In the genomic region with DNA sequence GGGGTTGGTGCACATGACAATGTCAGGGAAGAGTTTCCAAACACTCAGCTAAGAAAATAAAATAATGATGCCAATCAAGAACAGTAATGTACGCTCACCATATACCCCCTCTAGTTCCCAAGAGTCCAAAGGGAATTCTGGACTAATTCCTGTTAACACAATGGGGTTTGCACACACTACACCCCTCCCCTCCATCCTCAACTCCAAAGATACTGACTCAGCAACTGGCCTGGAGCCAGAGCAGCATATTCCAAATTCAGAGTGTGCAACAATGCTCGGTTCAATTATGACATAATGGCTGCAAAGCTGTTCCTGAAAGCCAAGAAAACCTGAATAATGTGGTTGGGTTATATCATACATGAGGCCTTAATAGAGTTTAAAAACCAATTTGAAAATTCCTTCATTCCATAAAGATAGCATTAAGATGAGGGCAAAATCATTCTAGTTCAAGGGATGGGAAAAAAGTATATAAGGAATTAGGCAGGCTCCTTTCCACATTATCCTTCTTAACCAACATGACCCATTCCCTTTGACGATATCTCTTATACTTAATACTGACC, we compare ENCODE assay signal across 1 cellular context.
TF ChIP-seq lines count a peak whose summit lies in the region.

No MANE protein-coding gene starts in this region.

TF ChIP-seq in HEK293, 187 proteins besides CTCF, POLR2A, EP300 and RAD21 (continued from another document):
- TF ChIP-seq, protein P1, sequence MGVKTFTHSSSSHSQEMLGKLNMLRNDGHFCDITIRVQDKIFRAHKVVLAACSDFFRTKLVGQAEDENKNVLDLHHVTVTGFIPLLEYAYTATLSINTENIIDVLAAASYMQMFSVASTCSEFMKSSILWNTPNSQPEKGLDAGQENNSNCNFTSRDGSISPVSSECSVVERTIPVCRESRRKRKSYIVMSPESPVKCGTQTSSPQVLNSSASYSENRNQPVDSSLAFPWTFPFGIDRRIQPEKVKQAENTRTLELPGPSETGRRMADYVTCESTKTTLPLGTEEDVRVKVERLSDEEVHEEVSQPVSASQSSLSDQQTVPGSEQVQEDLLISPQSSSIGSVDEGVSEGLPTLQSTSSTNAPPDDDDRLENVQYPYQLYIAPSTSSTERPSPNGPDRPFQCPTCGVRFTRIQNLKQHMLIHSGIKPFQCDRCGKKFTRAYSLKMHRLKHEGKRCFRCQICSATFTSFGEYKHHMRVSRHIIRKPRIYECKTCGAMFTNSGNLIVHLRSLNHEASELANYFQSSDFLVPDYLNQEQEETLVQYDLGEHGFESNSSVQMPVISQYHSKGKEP (tag by site-specific recombination; IDR thresholded peaks at IDR 0.05): peak; percentile 21; the same call in 1 of the 2 replicates
- no peak for TF ChIP-seq ZNF132 (tag by site-specific recombination; IDR thresholded peaks at IDR 0.05; ENCODE audit: borderline replicate concordance)
- TF ChIP-seq, protein P2, sequence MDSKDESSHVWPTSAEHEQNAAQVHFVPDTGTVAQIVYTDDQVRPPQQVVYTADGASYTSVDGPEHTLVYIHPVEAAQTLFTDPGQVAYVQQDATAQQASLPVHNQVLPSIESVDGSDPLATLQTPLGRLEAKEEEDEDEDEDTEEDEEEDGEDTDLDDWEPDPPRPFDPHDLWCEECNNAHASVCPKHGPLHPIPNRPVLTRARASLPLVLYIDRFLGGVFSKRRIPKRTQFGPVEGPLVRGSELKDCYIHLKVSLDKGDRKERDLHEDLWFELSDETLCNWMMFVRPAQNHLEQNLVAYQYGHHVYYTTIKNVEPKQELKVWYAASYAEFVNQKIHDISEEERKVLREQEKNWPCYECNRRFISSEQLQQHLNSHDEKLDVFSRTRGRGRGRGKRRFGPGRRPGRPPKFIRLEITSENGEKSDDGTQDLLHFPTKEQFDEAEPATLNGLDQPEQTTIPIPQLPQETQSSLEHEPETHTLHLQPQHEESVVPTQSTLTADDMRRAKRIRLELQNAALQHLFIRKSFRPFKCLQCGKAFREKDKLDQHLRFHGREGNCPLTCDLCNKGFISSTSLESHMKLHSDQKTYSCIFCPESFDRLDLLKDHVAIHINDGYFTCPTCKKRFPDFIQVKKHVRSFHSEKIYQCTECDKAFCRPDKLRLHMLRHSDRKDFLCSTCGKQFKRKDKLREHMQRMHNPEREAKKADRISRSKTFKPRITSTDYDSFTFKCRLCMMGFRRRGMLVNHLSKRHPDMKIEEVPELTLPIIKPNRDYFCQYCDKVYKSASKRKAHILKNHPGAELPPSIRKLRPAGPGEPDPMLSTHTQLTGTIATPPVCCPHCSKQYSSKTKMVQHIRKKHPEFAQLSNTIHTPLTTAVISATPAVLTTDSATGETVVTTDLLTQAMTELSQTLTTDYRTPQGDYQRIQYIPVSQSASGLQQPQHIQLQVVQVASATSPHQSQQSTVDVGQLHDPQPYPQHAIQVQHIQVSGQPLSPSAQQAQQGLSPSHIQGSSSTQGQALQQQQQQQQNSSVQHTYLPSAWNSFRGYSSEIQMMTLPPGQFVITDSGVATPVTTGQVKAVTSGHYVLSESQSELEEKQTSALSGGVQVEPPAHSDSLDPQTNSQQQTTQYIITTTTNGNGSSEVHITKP (tag by site-specific recombination; IDR thresholded peaks at IDR 0.05): peak; percentile 94
- no peak for TF ChIP-seq ZSCAN16 (tag by site-specific recombination; IDR thresholded peaks at IDR 0.05)
- TF ChIP-seq ZBTB21 (tag by site-specific recombination; IDR thresholded peaks at IDR 0.05): peak; percentile 54
- TF ChIP-seq ZNF335 (tag by site-specific recombination; conservative IDR thresholded peaks at IDR 0.05): 0 out of 2 replicates have a peak, but pooled peaks have one; percentile 13
- TF ChIP-seq, protein P3, sequence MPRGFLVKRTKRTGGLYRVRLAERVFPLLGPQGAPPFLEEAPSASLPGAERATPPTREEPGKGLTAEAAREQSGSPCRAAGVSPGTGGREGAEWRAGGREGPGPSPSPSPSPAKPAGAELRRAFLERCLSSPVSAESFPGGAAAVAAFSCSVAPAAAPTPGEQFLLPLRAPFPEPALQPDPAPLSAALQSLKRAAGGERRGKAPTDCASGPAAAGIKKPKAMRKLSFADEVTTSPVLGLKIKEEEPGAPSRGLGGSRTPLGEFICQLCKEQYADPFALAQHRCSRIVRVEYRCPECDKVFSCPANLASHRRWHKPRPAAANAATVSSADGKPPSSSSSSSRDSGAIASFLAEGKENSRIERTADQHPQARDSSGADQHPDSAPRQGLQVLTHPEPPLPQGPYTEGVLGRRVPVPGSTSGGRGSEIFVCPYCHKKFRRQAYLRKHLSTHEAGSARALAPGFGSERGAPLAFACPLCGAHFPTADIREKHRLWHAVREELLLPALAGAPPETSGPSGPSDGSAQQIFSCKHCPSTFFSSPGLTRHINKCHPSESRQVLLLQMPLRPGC (tag by site-specific recombination; IDR thresholded peaks at IDR 0.05): 0 out of 2 replicates have a peak, but pooled peaks have one; percentile 25
- TF ChIP-seq, protein P4, sequence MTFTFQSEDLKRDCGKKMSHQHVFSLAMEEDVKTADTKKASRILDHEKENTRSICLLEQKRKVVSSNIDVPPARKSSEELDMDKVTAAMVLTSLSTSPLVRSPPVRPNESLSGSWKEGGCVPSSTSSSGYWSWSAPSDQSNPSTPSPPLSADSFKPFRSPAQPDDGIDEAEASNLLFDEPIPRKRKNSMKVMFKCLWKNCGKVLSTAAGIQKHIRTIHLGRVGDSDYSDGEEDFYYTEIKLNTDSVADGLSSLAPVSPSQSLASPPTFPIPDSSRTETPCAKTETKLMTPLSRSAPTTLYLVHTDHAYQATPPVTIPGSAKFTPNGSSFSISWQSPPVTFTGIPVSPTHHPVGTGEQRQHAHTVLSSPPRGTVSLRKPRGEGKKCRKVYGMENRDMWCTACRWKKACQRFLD (tag by site-specific recombination; IDR thresholded peaks at IDR 0.05): no peak
- TF ChIP-seq, protein P5, sequence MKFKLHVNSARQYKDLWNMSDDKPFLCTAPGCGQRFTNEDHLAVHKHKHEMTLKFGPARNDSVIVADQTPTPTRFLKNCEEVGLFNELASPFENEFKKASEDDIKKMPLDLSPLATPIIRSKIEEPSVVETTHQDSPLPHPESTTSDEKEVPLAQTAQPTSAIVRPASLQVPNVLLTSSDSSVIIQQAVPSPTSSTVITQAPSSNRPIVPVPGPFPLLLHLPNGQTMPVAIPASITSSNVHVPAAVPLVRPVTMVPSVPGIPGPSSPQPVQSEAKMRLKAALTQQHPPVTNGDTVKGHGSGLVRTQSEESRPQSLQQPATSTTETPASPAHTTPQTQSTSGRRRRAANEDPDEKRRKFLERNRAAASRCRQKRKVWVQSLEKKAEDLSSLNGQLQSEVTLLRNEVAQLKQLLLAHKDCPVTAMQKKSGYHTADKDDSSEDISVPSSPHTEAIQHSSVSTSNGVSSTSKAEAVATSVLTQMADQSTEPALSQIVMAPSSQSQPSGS (tag by site-specific recombination; IDR thresholded peaks at IDR 0.05; ENCODE audit: low read depth): peak; percentile 52
- 0 out of 2 replicates have a peak, but pooled peaks have one; percentile 24 for TF ChIP-seq ZNF600 (tag by site-specific recombination; IDR thresholded peaks at IDR 0.05)
- no peak for TF ChIP-seq ZNF394 (tag by site-specific recombination; IDR thresholded peaks at IDR 0.05; ENCODE audit: borderline replicate concordance)
- no peak for TF ChIP-seq ZXDB (tag by site-specific recombination; IDR thresholded peaks at IDR 0.05)
- no peak for TF ChIP-seq SP2 (tag by site-specific recombination; IDR thresholded peaks at IDR 0.05)
- TF ChIP-seq ZBTB20 (tag by site-specific recombination; IDR thresholded peaks at IDR 0.05): peak; percentile 86; the same call in 1 of the 2 replicates
- no peak for TF ChIP-seq ZNF311 (tag by site-specific recombination; IDR thresholded peaks at IDR 0.05; ENCODE audit: borderline replicate concordance)
- peak; percentile 42; the same call in 1 of the 2 replicates for TF ChIP-seq ZNF24 (tag by site-specific recombination; IDR thresholded peaks at IDR 0.05)
- peak; percentile 80; the same call in 1 of the 2 replicates for TF ChIP-seq ZNF660 (tag by site-specific recombination; IDR thresholded peaks at IDR 0.05)
- TF ChIP-seq ZSCAN23 (tag by site-specific recombination; IDR thresholded peaks at IDR 0.05): no peak
- TF ChIP-seq SCRT2 (tag by site-specific recombination; IDR thresholded peaks at IDR 0.05): peak; percentile 55; the same call in 1 of the 2 replicates
